ENCODE assay signal across 10 cellular contexts in the genomic region with DNA sequence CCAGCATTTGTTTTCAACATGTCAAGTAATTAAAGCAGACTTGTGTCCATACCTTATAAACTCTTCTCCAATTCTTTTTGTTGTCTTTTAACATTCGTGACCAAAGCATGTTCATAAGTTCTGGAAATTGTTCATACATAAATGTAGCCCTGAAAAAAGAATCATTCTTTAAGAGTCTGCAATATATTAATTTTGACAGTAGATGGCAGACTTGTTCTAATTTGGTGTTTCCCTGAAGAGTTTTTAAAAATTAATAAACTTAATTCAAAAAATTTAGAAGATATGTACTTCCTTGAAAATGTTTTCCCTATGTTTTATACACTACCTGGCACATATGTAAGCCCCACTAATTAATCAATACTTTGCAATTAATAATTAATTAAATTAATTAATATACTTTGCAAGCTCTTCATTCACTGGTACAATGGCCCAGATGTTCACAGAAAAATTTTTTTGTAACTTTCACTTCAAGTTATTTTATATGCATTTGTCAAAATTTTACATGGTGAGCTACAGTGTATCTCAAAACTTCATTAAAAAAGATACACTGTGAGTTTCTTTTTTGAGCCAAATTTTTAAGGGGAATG. TPM values are rescaled to one million over a fixed set of nuclear protein-coding genes. Genes with fewer than 3 reads are reported as not detected.
DNase-seq lines count a peak whose midpoint lies in the region; ATAC-seq and TF ChIP-seq lines count a peak whose summit lies in the region.
"Had no signal": no experiment of that assay in that cellular context is flagged by ENCODE, and none has a peak within 500 bp of the region (broad histone marks: within the 10 kb centered on the region; RNA-seq: fewer than 3 reads in every experiment).

No MANE protein-coding gene starts in this region.

- CTCF ChIA-PET in OCI-LY7 (lab: Charles Lee; ENCODE audit: unreplicated experiment) = interaction anchor here (0.5 to 1.1 kb wide), 2 partner anchors 102 to 132 kb away, joined by 3 to 5 read pairs; no protein-coding TSS in a partner anchor

- H3K4me1 Mint-ChIP-seq in effector memory CD8-positive, alpha-beta T cell (ENCODE audit: low read depth in 2 of 2) = peaks cover 9 to 13% of the 10 kb centered on the region in 2 donors

- H3K27me3 Mint-ChIP-seq in effector memory CD8-positive, alpha-beta T cell = no peaks in the 10 kb centered on the region

- POLR2A ChIA-PET in OCI-LY7 (lab: Charles Lee) = interaction anchor here (1.0 to 4.3 kb wide), 5 partner anchors 41 to 135 kb away, joined by 3 to 15 read pairs (median 5); no protein-coding TSS in a partner anchor

- H2AFZ ChIP-seq in OCI-LY7 (ENCODE audit: low read length) = no peak overlapping the region

- H3K4me3 Mint-ChIP-seq in effector memory CD8-positive, alpha-beta T cell = no peak overlapping the region

- ATAC-seq in thoracic aorta (ENCODE audit: insufficient number of reproducible peaks, low FRiP score, low read depth) = no peak
- ATAC-seq in effector memory CD8-positive, alpha-beta T cell (replicated peaks) = no peak

- H3K9me2 ChIP-seq in OCI-LY7 (ENCODE audit: insufficient read depth, low read length) = no peaks in the 10 kb centered on the region

- TF ChIP-seq CTCF in OCI-LY7 (conservative IDR thresholded peaks at IDR 0.05; ENCODE audit: low read length) (peak; percentile 98), fibroblast of pulmonary artery (IDR thresholded peaks at IDR 0.05; ENCODE audit: low read length, missing control alignments) (peak; percentile 42), thoracic aorta (IDR thresholded peaks at IDR 0.05) (peak; percentile 66)

- no peaks in the 10 kb centered on the region; the same call in 1 of the 2 replicates for H4K20me1 ChIP-seq in OCI-LY7 (ENCODE audit: insufficient read depth, low read length)

- H3K4me1 ChIP-seq in OCI-LY7 (ENCODE audit: insufficient read depth, low read length, poor library complexity, severe bottlenecking) = peaks cover 44% of the 10 kb centered on the region
- H3K4me1 ChIP-seq in thoracic aorta (ENCODE audit: control insufficient read depth in 1 of 2, low read depth in 2 of 2) = peaks cover 9 to 31% of the 10 kb centered on the region in 2 donors

- no peaks in the 10 kb centered on the region for H3K9me3 Mint-ChIP-seq in effector memory CD8-positive, alpha-beta T cell

- no peaks in the 10 kb centered on the region for H3K27me3 ChIP-seq in thoracic aorta (replicated peaks; ENCODE audit: insufficient read depth)
- H3K27me3 ChIP-seq: SJCRH30 had no signal

- peaks cover 66% of the 10 kb centered on the region for H3K79me2 ChIP-seq in OCI-LY7 (ENCODE audit: insufficient read depth, low read depth, low read length)

- DNase-seq in NOMO-1 treated with DMSO at 0.1 percent for 48 hours (lab: John Stamatoyannopoulos, UW; ENCODE audit: unreplicated experiment) (peak; percentile 50), NOMO-1 treated with dmso at 0.1 percent for 144 hours (lab: John Stamatoyannopoulos, UW; ENCODE audit: unreplicated experiment) (no peak), OCI-LY7 (ENCODE audit: low spot score) (peak; percentile 54), fibroblast of pulmonary artery (ENCODE audit: low read depth) (peak; percentile 47), thoracic aorta (ENCODE audit: low spot score) (no peak), OCI-M2 (lab: John Stamatoyannopoulos, UW; ENCODE audit: unreplicated experiment) (no peak)
- DNase-seq in effector memory CD8-positive, alpha-beta T cell = no peak
- DNase-seq in effector CD8-positive, alpha-beta T cell (lab: John Stamatoyannopoulos, UW) = no peak
- DNase-seq: head of caudate nucleus had no signal

- H3K36me3 Mint-ChIP-seq in effector memory CD8-positive, alpha-beta T cell (ENCODE audit: insufficient read depth) = peaks cover 42% of the 10 kb centered on the region

- peaks cover 67% of the 10 kb centered on the region for H3K36me3 ChIP-seq in OCI-LY7 (ENCODE audit: insufficient read depth, low read length)
- peaks cover 16% of the 10 kb centered on the region for H3K36me3 ChIP-seq in thoracic aorta

- H3K9me3 ChIP-seq in OCI-LY7 (ENCODE audit: low read length) = peaks cover under 1% of the 10 kb centered on the region; the same call in 1 of the 2 replicates
- no peaks in the 10 kb centered on the region for H3K9me3 ChIP-seq in thoracic aorta
- H3K9me3 ChIP-seq: SJCRH30 had no signal

- intact Hi-C loops in OCI-LY7 (cut with micrococcal nuclease; ENCODE audit: unreplicated experiment) = loop anchor here (1.0 kb wide), 1 partner anchor 132 kb away; no protein-coding TSS in a partner anchor

- BruUV-seq in OCI-LY7 (replicated peaks; lab: Mats Ljungman, UMichigan) = no TSS peak

- H3K4me3 ChIP-seq in OCI-LY7 (ENCODE audit: low read depth, low read length, poor library complexity, severe bottlenecking) (no peak overlapping the region), fibroblast of pulmonary artery (replicated peaks; ENCODE audit: low read depth, low read length) (no peak overlapping the region), thoracic aorta (no peak overlapping the region)
- H3K4me3 ChIP-seq: SJCRH30 had no signal

- H3K27ac ChIP-seq in OCI-LY7 (ENCODE audit: low read depth, low read length, poor library complexity, severe bottlenecking) (peak overlapping the region; percentile 55), thoracic aorta (no peak overlapping the region)
- H3K27ac ChIP-seq: SJCRH30 had no signal

- H3K4me2 ChIP-seq in OCI-LY7 (ENCODE audit: low read length) = peak overlapping the region; percentile 35; the same call in 1 of the 2 replicates

- no peak overlapping the region for H3K27ac Mint-ChIP-seq in effector memory CD8-positive, alpha-beta T cell

RNA-seq across cellular contexts. Expression of a gene that starts 42.2 kb away (rescaled TPM):
- total RNA-seq in OCI-LY7 (2014; rRNA removed; shearing (Covaris generic)) = 86.1 and 107 TPM in 2 replicates
- total RNA-seq in OCI-LY7 (2022) = 120 and 135 TPM in 2 replicates
- 10 to 100 TPM; 66.3 to 84.0 TPM for total RNA-seq in thoracic aorta

Comparison
In these comparisons a context has a peak if more than half of its experiments do, and no peak if none do; other contexts are left out.
1. DNase-seq: peak in NOMO-1 treated with DMSO at 0.1 percent for 48 hours (single experiment), OCI-LY7 (single experiment) and fibroblast of pulmonary artery (single experiment); none in NOMO-1 treated with dmso at 0.1 percent for 144 hours (single experiment), thoracic aorta (single experiment), effector memory CD8-positive, alpha-beta T cell (0 of 3), effector CD8-positive, alpha-beta T cell (single experiment) and OCI-M2 (single experiment).
2. CTCF ChIP-seq: peak in every context shown above with its lines; median percentile 98 in OCI-LY7; 66 in thoracic aorta; 42 in fibroblast of pulmonary artery.